Comparison of ENCODE assay signal across 29 cellular contexts in genomic region chr2:164073758-164074094, GRCh38.
"Had no signal": no experiment of that assay in that cellular context is flagged by ENCODE, and none has a peak within 500 bp of the region (broad histone marks: within the 10 kb centered on the region; RNA-seq: fewer than 3 reads in every experiment).

No MANE protein-coding gene starts in this region.

- H3K9me3 ChIP-seq: esophagus squamous epithelium, pancreas, prostate gland, testis, transverse colon, uterus had no signal

- H3K27me3 Mint-ChIP-seq: activated CD4-positive, alpha-beta T cell treated with anti-CD3 and anti-CD28 coated beads for 36 hours; activated CD8-positive, alpha-beta memory T cell treated with anti-CD3 and anti-CD28 coated beads, Interleukin-2, amount 10 ng/mL, durations not matched to agents 7 days and 5 days; naive thymus-derived CD4-positive, alpha-beta T cell had no signal

- ATAC-seq: activated CD4-positive, alpha-beta T cell treated with anti-CD3 and anti-CD28 coated beads for 36 hours; activated CD8-positive, alpha-beta memory T cell treated with anti-CD3 and anti-CD28 coated beads, Interleukin-2, amount 10 ng/mL, durations not matched to agents 7 days and 5 days; activated CD8-positive, alpha-beta T cell treated with anti-CD3 and anti-CD28 coated beads, Interleukin-2, amount 10 ng/mL, durations not matched to agents 7 days and 5 days; activated naive CD4-positive, alpha-beta T cell treated with anti-CD3 and anti-CD28 coated beads, Interleukin-2, amount 50 U/mL, for 72 hours; naive thymus-derived CD4-positive, alpha-beta T cell; pancreas; sciatic nerve; stimulated activated naive CD8-positive, alpha-beta T cell treated with anti-CD3 and anti-CD28 coated beads, Interleukin-15, Interleukin-2, amounts not matched to agents 100 U/mL and 50 U/mL, for 24 hours had no signal

- FAIRE-seq: bronchial epithelial cell, colon, pancreas had no signal

- H3K9me3 Mint-ChIP-seq: activated T-helper 2 cell treated with anti-CD3 and anti-CD28 coated beads, Interferon-gamma antibody, Interleukin-2, Interleukin-4, amounts not matched to agents 10 μg/mL and 5 μg/mL and 100 μg/mL, durations not matched to agents 14 hours and 24 hours and 36 hours had no signal

- H3K4me1 ChIP-seq: esophagus squamous epithelium, left ventricle myocardium inferior, pancreas, prostate gland, testis, transverse colon, uterus had no signal

- H3K4me1 Mint-ChIP-seq: activated CD4-positive, alpha-beta T cell treated with anti-CD3 and anti-CD28 coated beads for 36 hours; activated CD8-positive, alpha-beta memory T cell treated with anti-CD3 and anti-CD28 coated beads, Interleukin-2, amount 10 ng/mL, durations not matched to agents 7 days and 5 days; naive thymus-derived CD4-positive, alpha-beta T cell had no signal

- H3K4me3 ChIP-seq: esophagus squamous epithelium, left ventricle myocardium inferior, lung, pancreas, prostate gland, skin epidermis, testis, transverse colon, uterus had no signal

- H3K27me3 ChIP-seq: esophagus squamous epithelium, pancreas, testis, transverse colon, uterus had no signal

- DNase-seq: activated CD4-positive, alpha-beta T cell treated with anti-CD3 and anti-CD28 coated beads for 36 hours; activated CD4-positive, CD25-positive, alpha-beta regulatory T cell; activated CD8-positive, alpha-beta memory T cell treated with anti-CD3 and anti-CD28 coated beads, Interleukin-2, amount 10 ng/mL, durations not matched to agents 7 days and 5 days; activated CD8-positive, alpha-beta T cell treated with anti-CD3 and anti-CD28 coated beads, Interleukin-2, amount 10 ng/mL, durations not matched to agents 7 days and 5 days; activated naive CD4-positive, alpha-beta T cell; activated T-cell treated with anti-CD3 and anti-CD28 coated beads, Interleukin-2, amount 50 U/mL, for 48 hours; dermis blood vessel endothelial cell; effector CD4-positive, alpha-beta T cell; esophagus squamous epithelium; kidney glomerular epithelial cell; left ventricle myocardium inferior; naive thymus-derived CD4-positive, alpha-beta T cell; nucleus accumbens; pancreas; stimulated activated CD4-positive, alpha-beta T cell treated with anti-CD3 and anti-CD28 coated beads, Interleukin-12 subunit alpha, Interleukin-12 subunit beta, amount 100 ng/mL, for 4 hours; stimulated activated CD4-positive, alpha-beta T cell treated with anti-CD3 and anti-CD28 coated beads, Interleukin-4, amount 100 ng/mL, for 1 hour; stimulated activated naive CD8-positive, alpha-beta T cell treated with anti-CD3 and anti-CD28 coated beads, Interleukin-15, Interleukin-2, amounts not matched to agents 100 U/mL and 50 U/mL, for 24 hours; testis; transverse colon; uterus had no signal

- H3K36me3 ChIP-seq: esophagus squamous epithelium, left ventricle myocardium inferior, pancreas, prostate gland, transverse colon, uterus had no signal

- H3K4me3 Mint-ChIP-seq: activated CD4-positive, alpha-beta T cell treated with anti-CD3 and anti-CD28 coated beads for 36 hours; activated CD8-positive, alpha-beta memory T cell treated with anti-CD3 and anti-CD28 coated beads, Interleukin-2, amount 10 ng/mL, durations not matched to agents 7 days and 5 days; activated CD8-positive, alpha-beta T cell treated with anti-CD3 and anti-CD28 coated beads, Interleukin-2, amount 10 ng/mL, durations not matched to agents 7 days and 5 days; naive thymus-derived CD4-positive, alpha-beta T cell had no signal

- H3K27ac ChIP-seq: epithelial cell of prostate, esophagus squamous epithelium, left ventricle myocardium inferior, pancreas, prostate gland, skin epidermis, testis, transverse colon, uterus had no signal

- H3K27ac Mint-ChIP-seq: activated CD4-positive, alpha-beta T cell treated with anti-CD3 and anti-CD28 coated beads for 36 hours; activated CD8-positive, alpha-beta memory T cell treated with anti-CD3 and anti-CD28 coated beads, Interleukin-2, amount 10 ng/mL, durations not matched to agents 7 days and 5 days; activated CD8-positive, alpha-beta T cell treated with anti-CD3 and anti-CD28 coated beads, Interleukin-2, amount 10 ng/mL, durations not matched to agents 7 days and 5 days; activated naive CD4-positive, alpha-beta T cell treated with anti-CD3 and anti-CD28 coated beads, Interleukin-2, amount 50 U/mL, for 72 hours; activated T-helper 2 cell treated with anti-CD3 and anti-CD28 coated beads, Interferon-gamma antibody, Interleukin-2, Interleukin-4, amounts not matched to agents 10 μg/mL and 5 μg/mL and 100 μg/mL, durations not matched to agents 14 hours and 24 hours and 36 hours; naive thymus-derived CD4-positive, alpha-beta T cell had no signal

- H3K36me3 Mint-ChIP-seq: activated CD8-positive, alpha-beta memory T cell treated with anti-CD3 and anti-CD28 coated beads, Interleukin-2, amount 10 ng/mL, durations not matched to agents 7 days and 5 days; activated naive CD4-positive, alpha-beta T cell treated with anti-CD3 and anti-CD28 coated beads, Interleukin-2, amount 50 U/mL, for 72 hours; naive thymus-derived CD4-positive, alpha-beta T cell had no signal
